ENCODE assay signal across 33 cellular contexts in genomic region chr2:17311771-17312511, GRCh38.
DNase-seq lines count a peak whose midpoint lies in the region; ATAC-seq, FAIRE-seq and TF ChIP-seq lines count a peak whose summit lies in the region.
"Had no signal": no experiment of that assay in that cellular context is flagged by ENCODE, and none has a peak within 500 bp of the region (broad histone marks: within the 10 kb centered on the region; RNA-seq: fewer than 3 reads in every experiment).

No MANE protein-coding gene starts in this region.

- no peaks in the 10 kb centered on the region for H3K79me2 ChIP-seq in astrocyte (ENCODE audit: insufficient read depth, low read length)

- H3K36me3 ChIP-seq in astrocyte (ENCODE audit: insufficient read depth, low read length) (no peaks in the 10 kb centered on the region), mesenchymal stem cell (ENCODE audit: control insufficient read depth in 1 of 2, insufficient read depth in 2 of 2, low read depth in 1 of 2, low read length in 2 of 2) (no peaks in the 10 kb centered on the region)
- H3K36me3 ChIP-seq: BLaER1 treated with 17β-estradiol and CSF1 and Interleukin-3, amounts not matched to agents 10 nM and 100 nM; brain microvascular endothelial cell; left ventricle myocardium inferior; pancreas; right atrium auricular region; SJCRH30; vagina had no signal

- peaks cover 4% of the 10 kb centered on the region for H3K27me3 Mint-ChIP-seq in astrocyte (ENCODE audit: low read depth, unreplicated experiment)

- H3K36me3 Mint-ChIP-seq in astrocyte (ENCODE audit: low read depth, unreplicated experiment), result no peaks in the 10 kb centered on the region
- H3K36me3 Mint-ChIP-seq: activated naive CD4-positive, alpha-beta T cell treated with anti-CD3 and anti-CD28 coated beads, Interleukin-2, amount 50 U/mL, for 24 hours; mesothelial cell of epicardium; natural killer cell; T-cell had no signal

- H3K4me1 ChIP-seq in astrocyte (ENCODE audit: insufficient read depth, low read length) (peaks cover 3% of the 10 kb centered on the region), mesenchymal stem cell (ENCODE audit: control insufficient read depth, insufficient read depth, low read depth, low read length) (no peaks in the 10 kb centered on the region)
- H3K4me1 ChIP-seq: left ventricle myocardium inferior, pancreas, right atrium auricular region, SJCRH30, vagina had no signal

- no peak overlapping the region for H3K4me3 Mint-ChIP-seq in astrocyte (ENCODE audit: unreplicated experiment)
- H3K4me3 Mint-ChIP-seq: activated naive CD4-positive, alpha-beta T cell treated with anti-CD3 and anti-CD28 coated beads, Interleukin-2, amount 50 U/mL, for 24 hours; HFFc6; mesothelial cell of epicardium; natural killer cell; T-cell had no signal

- H3K27ac Mint-ChIP-seq in astrocyte (ENCODE audit: unreplicated experiment), result no peak overlapping the region
- H3K27ac Mint-ChIP-seq: activated naive CD4-positive, alpha-beta T cell treated with anti-CD3 and anti-CD28 coated beads, Interleukin-2, amount 50 U/mL, for 24 hours; HFFc6; mesothelial cell of epicardium; natural killer cell; T-cell had no signal

- no peak overlapping the region for H2AK5ac ChIP-seq in mesenchymal stem cell (ENCODE audit: low read length, severe bottlenecking)

- H2BK15ac ChIP-seq in mesenchymal stem cell (ENCODE audit: low read depth, poor library complexity, severe bottlenecking), result no peak overlapping the region

- no peak for TF ChIP-seq CTCF in astrocyte (IDR thresholded peaks at IDR 0.05; ENCODE audit: insufficient read depth, low read depth, low read length)

- no peak overlapping the region for H3K23ac ChIP-seq in mesenchymal stem cell (ENCODE audit: low read length in 2 of 2)

- H3K9me3 ChIP-seq in astrocyte (ENCODE audit: insufficient read depth, low read depth, low read length), result no peaks in the 10 kb centered on the region
- no peaks in the 10 kb centered on the region for H3K9me3 ChIP-seq in mesenchymal stem cell (ENCODE audit: control insufficient read depth, low read length)
- H3K9me3 ChIP-seq: BLaER1 treated with 17β-estradiol and CSF1 and Interleukin-3, amounts not matched to agents 10 nM and 100 nM; left ventricle myocardium inferior; pancreas; right atrium auricular region; SJCRH30; vagina had no signal

- H4K8ac ChIP-seq in mesenchymal stem cell (ENCODE audit: low read length), result no peak overlapping the region

- H3K4me2 ChIP-seq in astrocyte (ENCODE audit: low read length), result peak overlapping the region; percentile 34
- H3K4me2 ChIP-seq in mesenchymal stem cell (ENCODE audit: low read length, poor library complexity, severe bottlenecking), result no peak overlapping the region
- H3K4me2 ChIP-seq: BLaER1 treated with 17β-estradiol and CSF1 and Interleukin-3, amounts not matched to agents 10 nM and 100 nM had no signal

- H3K9ac ChIP-seq in astrocyte (ENCODE audit: low read length), result no peak overlapping the region
- H3K9ac ChIP-seq in mesenchymal stem cell (ENCODE audit: low read length), result no peak overlapping the region
- H3K9ac ChIP-seq: BLaER1 treated with 17β-estradiol and CSF1 and Interleukin-3, amounts not matched to agents 10 nM and 100 nM had no signal

- FAIRE-seq in astrocyte (lab: Jason Lieb, UNC), result no peak
- FAIRE-seq: GM19239, pancreas, RCC 7860 had no signal

- peaks cover 21% of the 10 kb centered on the region for H3K4me1 Mint-ChIP-seq in astrocyte (ENCODE audit: low read depth, unreplicated experiment)
- H3K4me1 Mint-ChIP-seq: activated naive CD4-positive, alpha-beta T cell treated with anti-CD3 and anti-CD28 coated beads, Interleukin-2, amount 50 U/mL, for 24 hours; natural killer cell; T-cell had no signal

- no peak overlapping the region for H2BK12ac ChIP-seq in mesenchymal stem cell (ENCODE audit: low read length in 2 of 2)

- no peak overlapping the region for H3K14ac ChIP-seq in mesenchymal stem cell (ENCODE audit: low read length in 2 of 2)

- H3K9me3 Mint-ChIP-seq in astrocyte (ENCODE audit: unreplicated experiment), result no peaks in the 10 kb centered on the region
- H3K9me3 Mint-ChIP-seq: activated naive CD4-positive, alpha-beta T cell treated with anti-CD3 and anti-CD28 coated beads, Interleukin-2, amount 50 U/mL, for 24 hours; mesothelial cell of epicardium; natural killer cell had no signal

- no peaks in the 10 kb centered on the region for H3K79me1 ChIP-seq in mesenchymal stem cell (replicated peaks; ENCODE audit: low read length, poor library complexity, severe bottlenecking)

- H2AFZ ChIP-seq in astrocyte (ENCODE audit: low read depth, low read length) (no peak overlapping the region), mesenchymal stem cell (ENCODE audit: low read depth, low read length) (no peak overlapping the region)

- no peak overlapping the region for H4K91ac ChIP-seq in mesenchymal stem cell (ENCODE audit: low read length)

- H3K27ac ChIP-seq in astrocyte (ENCODE audit: low read depth, low read length) (no peak overlapping the region), mesenchymal stem cell (ENCODE audit: low read length, poor library complexity, severe bottlenecking) (peak overlapping the region; percentile 10)
- H3K27ac ChIP-seq: BLaER1 treated with 17β-estradiol and CSF1 and Interleukin-3, amounts not matched to agents 10 nM and 100 nM; brain microvascular endothelial cell; left ventricle myocardium inferior; pancreas; right atrium auricular region; SJCRH30; vagina had no signal

- H3K4ac ChIP-seq in mesenchymal stem cell (ENCODE audit: low read depth in 1 of 2, low read length in 2 of 2), result no peak overlapping the region

- WGBS in mesenchymal stem cell, result 67% methylated on average over 1 of the region's 1 CpG

- H3K4me3 ChIP-seq in astrocyte (ENCODE audit: insufficient read depth, low read depth, low read length) (no peak overlapping the region), mesenchymal stem cell (ENCODE audit: insufficient read depth in 1 of 2, low read depth in 1 of 2, low read length in 2 of 2) (no peak overlapping the region)
- H3K4me3 ChIP-seq: BLaER1 treated with 17β-estradiol and CSF1 and Interleukin-3, amounts not matched to agents 10 nM and 100 nM; left ventricle myocardium inferior; pancreas; right atrium auricular region; SJCRH30; vagina had no signal

- no peak overlapping the region for H2BK5ac ChIP-seq in mesenchymal stem cell (ENCODE audit: low read depth, low read length, poor library complexity, severe bottlenecking)

- H3K27me3 ChIP-seq in astrocyte (ENCODE audit: insufficient read depth, low read length), result no peaks in the 10 kb centered on the region
- H3K27me3 ChIP-seq in mesenchymal stem cell (ENCODE audit: control insufficient read depth in 1 of 2, insufficient read depth in 1 of 2, low read length in 2 of 2), result peaks cover 0 to 5% of the 10 kb centered on the region in 2 experiments
- H3K27me3 ChIP-seq: BLaER1 treated with 17β-estradiol and CSF1 and Interleukin-3, amounts not matched to agents 10 nM and 100 nM; brain microvascular endothelial cell; pancreas; right atrium auricular region; SJCRH30; vagina had no signal

- ATAC-seq in GM18909 (IDR thresholded peaks at IDR 0.05; ENCODE audit: poor library complexity, unreplicated experiment) (no peak), HG03039 (IDR thresholded peaks at IDR 0.05; ENCODE audit: unreplicated experiment) (no peak)
- ATAC-seq: natural killer cell, T-cell had no signal

- H4K20me1 ChIP-seq in astrocyte (ENCODE audit: insufficient read depth, low read length), result no peaks in the 10 kb centered on the region
- H4K20me1 ChIP-seq: BLaER1 treated with 17β-estradiol and CSF1 and Interleukin-3, amounts not matched to agents 10 nM and 100 nM had no signal

- no peak overlapping the region for H2BK120ac ChIP-seq in mesenchymal stem cell (ENCODE audit: low read depth, low read length)

- DNase-seq in A172 (ENCODE audit: low spot score), result peak; percentile 28
- DNase-seq in HCEC 1CT, result peak; percentile 71
- DNase-seq in astrocyte (ENCODE audit: low read depth), result peak; percentile 81
- no peak for DNase-seq in mesenchymal stem cell
- no peak for DNase-seq in NCI-H1436 treated with DMSO at 0.1 percent for 48 hours (lab: John Stamatoyannopoulos, UW)
- DNase-seq in LoVo (ENCODE audit: low spot score), result no peak
- DNase-seq: activated CD4-positive, CD25-positive, alpha-beta regulatory T cell treated with anti-CD3 and anti-CD28 coated beads, Interleukin-2, amount 50 U/mL, for 72 hours; activated CD8-positive, alpha-beta memory T cell treated with anti-CD3 and anti-CD28 coated beads for 24 hours; activated T-cell treated with anti-CD3 and anti-CD28 coated beads, Interleukin-2, amount 50 U/mL, for 48 hours; brain microvascular endothelial cell; Calu3; effector memory CD4-positive, alpha-beta T cell; erythroblast; foreskin fibroblast; HFFc6; left ventricle myocardium inferior; natural killer cell; NCI-H510A treated with DMSO at 0.1 percent for 48 hours; pancreas; SJCRH30; stimulated activated CD4-positive, alpha-beta T cell treated with anti-CD3 and anti-CD28 coated beads, Interleukin-12 subunit alpha, Interleukin-12 subunit beta, amount 100 ng/mL, for 4 hours; stimulated activated CD4-positive, alpha-beta T cell treated with anti-CD3 and anti-CD28 coated beads, Interleukin-4, amount 100 ng/mL, for 24 hours; stimulated activated naive CD4-positive, alpha-beta T cell; T-cell had no signal

- H3K18ac ChIP-seq in mesenchymal stem cell (ENCODE audit: low read depth in 1 of 2, low read length in 2 of 2), result no peak overlapping the region

Comparison
In these comparisons a context has a peak if more than half of its experiments do, and no peak if none do; other contexts are left out.
1. DNase-seq: peak in A172 (single experiment), HCEC 1CT (single experiment) and astrocyte (single experiment); none in mesenchymal stem cell (single experiment), NCI-H1436 treated with DMSO at 0.1 percent for 48 hours (single experiment) and LoVo (single experiment).